In the genomic region with DNA sequence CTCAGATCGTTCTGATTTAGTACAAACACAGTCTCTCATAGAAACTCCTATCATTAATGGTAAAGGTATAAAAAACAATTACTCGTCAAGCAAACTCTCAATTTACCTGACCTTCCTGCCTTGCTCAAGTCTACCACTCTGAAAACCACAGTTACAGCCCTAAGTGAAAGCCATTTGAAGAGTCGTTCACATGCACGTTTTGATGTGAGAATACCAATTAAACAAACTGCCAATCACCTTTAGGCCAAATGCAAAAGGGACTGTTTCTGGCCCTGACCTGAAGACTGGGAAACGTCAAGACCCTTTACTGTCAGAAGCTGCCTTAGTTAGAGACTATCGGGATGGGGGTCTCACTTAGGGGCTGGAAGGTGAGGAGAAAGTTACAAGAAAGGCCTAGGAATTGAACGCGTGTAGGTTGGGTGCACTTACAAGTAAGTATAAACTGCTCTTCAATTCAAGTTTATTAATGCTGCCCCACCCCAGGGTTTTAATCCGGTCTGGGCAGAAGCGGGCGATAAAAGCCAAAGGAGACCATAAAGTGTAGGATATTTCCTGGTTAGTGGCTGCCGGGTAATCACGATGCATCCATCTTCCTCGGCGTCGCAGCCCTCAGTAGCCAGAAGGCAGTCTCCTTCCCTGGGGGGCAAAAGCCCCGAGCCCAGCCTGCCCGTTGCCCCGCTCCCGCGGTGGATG, we compare ENCODE assay signal across 8 cellular contexts. TPM values are rescaled to one million over a fixed set of nuclear protein-coding genes. Genes with fewer than 3 reads are reported as not detected.
DNase-seq lines count a peak whose midpoint lies in the region; ATAC-seq, FAIRE-seq and TF ChIP-seq lines count a peak whose summit lies in the region.

No MANE protein-coding gene starts in this region.

- H3K4me1 ChIP-seq in RWPE2 (ENCODE audit: insufficient read depth, poor library complexity, severe bottlenecking) (peaks cover 23% of the 10 kb centered on the region), mucosa of rectum (ENCODE audit: control insufficient read depth in 2 of 2, insufficient read depth in 2 of 2, low read length in 2 of 2) (peaks cover 25 to 51% of the 10 kb centered on the region in 2 donors)

- peak in 8 of 10 experiments; percentile 2 to 34 (median 12) for DNase-seq in CD4-positive, alpha-beta T cell
- peak; percentile 19 for DNase-seq in H54 (ENCODE audit: insufficient read length, low spot score)
- no peak for DNase-seq in RWPE2 (ENCODE audit: low spot score)
- no peak for DNase-seq in dorsolateral prefrontal cortex
- DNase-seq in middle frontal gyrus (ENCODE audit: extremely low spot score, low spot score): no peak
- no peak for DNase-seq in glomerular visceral epithelial cell (ENCODE audit: extremely low spot score)

- no peak for FAIRE-seq in H54 (lab: Jason Lieb, UNC)

- TF ChIP-seq POLR2A in H54 (IDR thresholded peaks at IDR 0.05; ENCODE audit: low read depth, low read length): no peak

- peak overlapping the region; percentile 95 for H3K4me3 Mint-ChIP-seq in CD4-positive, alpha-beta T cell

- H3K27me3 ChIP-seq in CD4-positive, alpha-beta T cell (ENCODE audit: control insufficient read depth, insufficient read depth, low read length): no peaks in the 10 kb centered on the region
- H3K27me3 ChIP-seq in RWPE2 (ENCODE audit: insufficient read depth, poor library complexity, severe bottlenecking) (no peaks in the 10 kb centered on the region), dorsolateral prefrontal cortex (no peaks in the 10 kb centered on the region), mucosa of rectum (ENCODE audit: control insufficient read depth in 2 of 2, insufficient read depth in 2 of 2, low read length in 2 of 2) (no peaks in the 10 kb centered on the region)

- no peak overlapping the region for H3K27ac Mint-ChIP-seq in CD4-positive, alpha-beta T cell

- intact Hi-C loops in CD4-positive, alpha-beta T cell (cut with DNase I, micrococcal nuclease): loop anchor here (5.0 to 10.0 kb wide), 7 partner anchors 64 to 1549 kb away; a partner anchor contains a TSS
- intact Hi-C loops in dorsolateral prefrontal cortex (cut with DNase I): loop anchor here (2.0 to 10.0 kb wide), 7 partner anchors 71 to 819 kb away; a partner anchor contains a TSS

- ATAC-seq in CD4-positive, alpha-beta T cell (ENCODE audit: poor library complexity): peak; percentile 15
- ATAC-seq in RWPE2 (ENCODE audit: low read depth) (peak; percentile 20), HG03108 (IDR thresholded peaks at IDR 0.05; ENCODE audit: unreplicated experiment) (no peak)

- peaks cover 15% of the 10 kb centered on the region for H3K36me3 ChIP-seq in RWPE2 (ENCODE audit: low read depth)
- no peaks in the 10 kb centered on the region for H3K36me3 ChIP-seq in mucosa of rectum (ENCODE audit: control insufficient read depth in 2 of 2, insufficient read depth in 2 of 2, low read length in 2 of 2)

- no peaks in the 10 kb centered on the region for H3K9me3 ChIP-seq in CD4-positive, alpha-beta T cell (ENCODE audit: control insufficient read depth, low read length)
- no peaks in the 10 kb centered on the region for H3K9me3 ChIP-seq in RWPE2 (ENCODE audit: severe bottlenecking)
- H3K9me3 ChIP-seq in mucosa of rectum (ENCODE audit: control insufficient read depth in 2 of 2, low read length in 2 of 2): no peaks in the 10 kb centered on the region

- H3K9me3 Mint-ChIP-seq in CD4-positive, alpha-beta T cell: no peaks in the 10 kb centered on the region

- CTCF ChIA-PET in CD4-positive, alpha-beta T cell (lab: Charles Lee): no interaction called here

- POLR2A ChIA-PET in CD4-positive, alpha-beta T cell (lab: Charles Lee): no interaction called here

- peaks cover 49% of the 10 kb centered on the region for H3K4me1 Mint-ChIP-seq in CD4-positive, alpha-beta T cell (ENCODE audit: low read depth)

- peaks cover 15% of the 10 kb centered on the region for H3K36me3 Mint-ChIP-seq in CD4-positive, alpha-beta T cell (ENCODE audit: low read depth)

- no peak for TF ChIP-seq CTCF in CD4-positive, alpha-beta T cell (IDR thresholded peaks at IDR 0.05)
- TF ChIP-seq CTCF in RWPE2 (IDR thresholded peaks at IDR 0.05; ENCODE audit: poor library complexity, severe bottlenecking) (no peak), dorsolateral prefrontal cortex (IDR thresholded peaks at IDR 0.05 in 54 of 56, conservative IDR thresholded peaks at IDR 0.05 in 2 of 56; ENCODE audit: low read depth in 1 of 56, partially characterized antibody in 56 of 56) (no peak)

- H3K4me3 ChIP-seq in RWPE2 (ENCODE audit: severe bottlenecking): peak overlapping the region; percentile 61
- H3K4me3 ChIP-seq in dorsolateral prefrontal cortex: peak overlapping the region; percentile 62 to 99 (median 92)
- H3K4me3 ChIP-seq in mucosa of rectum (ENCODE audit: low read length in 2 of 2): peak overlapping the region; percentile 78 to 94

- H3K27ac ChIP-seq in CD4-positive, alpha-beta T cell (ENCODE audit: low read depth, low read length): peak overlapping the region; percentile 93
- H3K27ac ChIP-seq in RWPE2 (ENCODE audit: poor library complexity, severe bottlenecking): peak overlapping the region; percentile 84
- peak overlapping the region in 57 of 59 donors; percentile 47 to 98 (median 93) for H3K27ac ChIP-seq in dorsolateral prefrontal cortex
- H3K27ac ChIP-seq in mucosa of rectum (ENCODE audit: low read depth in 2 of 2, low read length in 2 of 2): peak overlapping the region; percentile 97 to 99

- H3K27me3 Mint-ChIP-seq in CD4-positive, alpha-beta T cell: no peaks in the 10 kb centered on the region

- H3K9ac ChIP-seq in mucosa of rectum (ENCODE audit: low read depth in 1 of 2, low read length in 2 of 2): peak overlapping the region; percentile 81 to 90

RNA-seq across cellular contexts. Expression of a gene that starts 0.9 kb away (rescaled TPM):
- 10 to 100 TPM; 92.4 to 92.7 TPM for total RNA-seq in CD4-positive, alpha-beta T cell
- 100 to 1,000 TPM in 1 of 120 experiments, 10 to 100 TPM in 119; 52.7 to 101 (median 73.9) TPM for total RNA-seq in dorsolateral prefrontal cortex

Comparison
In these comparisons a context has a peak if more than half of its experiments do, and no peak if none do; other contexts are left out.
1. DNase-seq: peak in CD4-positive, alpha-beta T cell (8 of 10) and H54 (single experiment); none in RWPE2 (single experiment), dorsolateral prefrontal cortex (0 of 10), middle frontal gyrus (single experiment) and glomerular visceral epithelial cell (single experiment).
2. Peak in every context shown above with its lines, with median percentiles within 50 percentile points of each other: H3K27ac ChIP-seq and H3K4me3 ChIP-seq.